Comparison of ENCODE assay signal across 8 cellular contexts in genomic region chr13:38415233-38415632, GRCh38.
A peak's percentile ranks its signal among the peaks of the same experiment; 100 is the strongest.
DNase-seq lines count a peak whose midpoint lies in the region; ATAC-seq lines count a peak whose summit lies in the region.

No MANE protein-coding gene starts in this region.

- ATAC-seq in HG02852 (IDR thresholded peaks at IDR 0.05; ENCODE audit: unreplicated experiment) = peak; percentile 98
- peak; percentile 90 to 93 for ATAC-seq in stimulated activated naive B cell treated with anti-CD40 and anti-IgM and Interleukin-4, amounts not matched to agents 10 μg/mL and 1 μg/mL and 100 μg/mL, for 72 hours (replicated peaks)

- no peak overlapping the region for H3K4me3 Mint-ChIP-seq in activated naive CD4-positive, alpha-beta T cell treated with anti-CD3 and anti-CD28 coated beads for 36 hours
- peak overlapping the region in 1 of 2 donors; percentile 35 for H3K4me3 Mint-ChIP-seq in stimulated activated naive B cell treated with anti-CD40 and anti-IgM and Interleukin-4, amounts not matched to agents 10 μg/mL and 1 μg/mL and 100 μg/mL, for 72 hours

- H3K27ac Mint-ChIP-seq in activated naive CD4-positive, alpha-beta T cell treated with anti-CD3 and anti-CD28 coated beads for 36 hours = no peak overlapping the region
- peak overlapping the region; percentile 10 for H3K27ac Mint-ChIP-seq in stimulated activated naive B cell treated with anti-CD40 and anti-IgM and Interleukin-4, amounts not matched to agents 10 μg/mL and 1 μg/mL and 100 μg/mL, for 72 hours

- intact Hi-C loops in activated naive CD4-positive, alpha-beta T cell treated with anti-CD3 and anti-CD28 coated beads for 36 hours (cut with micrococcal nuclease) = loop anchor here (1.0 to 10.0 kb wide), 2 partner anchors 66 to 550 kb away; partner anchors contain the start of genes TRPC4 and UFM1

- CTCF ChIA-PET in activated naive CD4-positive, alpha-beta T cell treated with anti-CD3 and anti-CD28 coated beads for 36 hours (lab: Charles Lee) = no interaction called here

- in situ Hi-C loops in G401 (cut with HindIII; ENCODE audit: low sequenced_read_pairs) = no loop called here

- no peaks in the 10 kb centered on the region for H3K36me3 Mint-ChIP-seq in activated naive CD4-positive, alpha-beta T cell treated with anti-CD3 and anti-CD28 coated beads for 36 hours (ENCODE audit: low read depth)
- no peaks in the 10 kb centered on the region for H3K36me3 Mint-ChIP-seq in stimulated activated naive B cell treated with anti-CD40 and anti-IgM and Interleukin-4, amounts not matched to agents 10 μg/mL and 1 μg/mL and 100 μg/mL, for 72 hours

- no peaks in the 10 kb centered on the region for H3K9me3 Mint-ChIP-seq in activated naive CD4-positive, alpha-beta T cell treated with anti-CD3 and anti-CD28 coated beads for 36 hours
- peaks cover 0 to 2% of the 10 kb centered on the region in 2 donors for H3K9me3 Mint-ChIP-seq in stimulated activated naive B cell treated with anti-CD40 and anti-IgM and Interleukin-4, amounts not matched to agents 10 μg/mL and 1 μg/mL and 100 μg/mL, for 72 hours

- peaks cover 6% of the 10 kb centered on the region for H3K4me1 Mint-ChIP-seq in activated naive CD4-positive, alpha-beta T cell treated with anti-CD3 and anti-CD28 coated beads for 36 hours (ENCODE audit: low read depth)
- H3K4me1 Mint-ChIP-seq in stimulated activated naive B cell treated with anti-CD40 and anti-IgM and Interleukin-4, amounts not matched to agents 10 μg/mL and 1 μg/mL and 100 μg/mL, for 72 hours = peaks cover 5 to 6% of the 10 kb centered on the region in 2 donors

- peaks cover 2% of the 10 kb centered on the region for H3K27me3 Mint-ChIP-seq in activated naive CD4-positive, alpha-beta T cell treated with anti-CD3 and anti-CD28 coated beads for 36 hours (ENCODE audit: low read depth)
- H3K27me3 Mint-ChIP-seq in stimulated activated naive B cell treated with anti-CD40 and anti-IgM and Interleukin-4, amounts not matched to agents 10 μg/mL and 1 μg/mL and 100 μg/mL, for 72 hours = peaks cover 0 to 12% of the 10 kb centered on the region in 2 donors

- peak; percentile 35 for DNase-seq in activated naive CD4-positive, alpha-beta T cell treated with anti-CD3 and anti-CD28 coated beads for 36 hours
- no peak for DNase-seq in activated naive CD4-positive, alpha-beta T cell treated with Interleukin-2 at 50 U/mL for 16 hours
- DNase-seq in OCI-M1 (lab: John Stamatoyannopoulos, UW) = peak; percentile 51
- peak; percentile 10 for DNase-seq in stimulated activated naive B cell treated with anti-CD40 and anti-IgM and Interleukin-4, amounts not matched to agents 10 μg/mL and 1 μg/mL and 100 μg/mL, for 72 hours
- no peak for DNase-seq in G401 (ENCODE audit: low spot score)
- DNase-seq in hepatic stellate cell (ENCODE audit: low spot score) = no peak
- DNase-seq in AG08395 (ENCODE audit: low spot score) = no peak

Comparison
In these comparisons a context has a peak if more than half of its experiments do, and no peak if none do; other contexts are left out.
1. DNase-seq: peak in activated naive CD4-positive, alpha-beta T cell treated with anti-CD3 and anti-CD28 coated beads for 36 hours (single experiment), OCI-M1 (single experiment) and stimulated activated naive B cell treated with anti-CD40 and anti-IgM and Interleukin-4, amounts not matched to agents 10 μg/mL and 1 μg/mL and 100 μg/mL, for 72 hours (single experiment); none in activated naive CD4-positive, alpha-beta T cell treated with Interleukin-2 at 50 U/mL for 16 hours (single experiment), G401 (single experiment), hepatic stellate cell (single experiment) and AG08395 (single experiment).